14 cellular contexts compared by ENCODE assay signal in the genomic region with DNA sequence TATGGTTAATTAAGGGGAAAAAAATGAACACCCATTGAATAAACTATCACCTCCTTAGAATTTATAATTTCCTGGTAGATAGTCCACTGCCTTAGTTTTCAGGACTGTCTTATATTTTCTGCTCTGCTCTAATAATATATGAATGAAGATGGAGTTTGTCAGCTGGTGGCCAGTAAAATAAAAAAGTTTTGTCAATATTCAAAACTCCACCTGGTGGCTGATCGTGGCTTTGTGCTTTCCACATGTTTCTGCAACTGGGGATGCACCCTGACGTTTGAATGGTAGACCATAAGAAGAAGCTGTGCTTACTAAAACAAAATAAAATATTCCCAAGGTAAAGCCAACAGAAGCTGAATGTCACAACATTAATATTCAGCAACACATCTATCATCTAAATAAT.
DNase-seq lines count a peak whose midpoint lies in the region; ATAC-seq and TF ChIP-seq lines count a peak whose summit lies in the region.
"Had no signal": no experiment of that assay in that cellular context is flagged by ENCODE, and none has a peak within 500 bp of the region (broad histone marks: within the 10 kb centered on the region; RNA-seq: fewer than 3 reads in every experiment).

No MANE protein-coding gene starts in this region.

- no peak overlapping the region for H3K27ac ChIP-seq in RWPE1
- H3K27ac ChIP-seq: SK-N-MC, upper lobe of left lung had no signal

- POLR2A ChIA-PET in RWPE1 (lab: Yijun Ruan, JAX; ENCODE audit: low non-redundant PET), result no interaction called here

- H3K27ac Mint-ChIP-seq in T-helper 2 cell treated with Interferon-gamma antibody and Interleukin-4, amounts not matched to agents 5 μg/mL and 100 μg/mL, for 36 hours, result no peak overlapping the region
- H3K27ac Mint-ChIP-seq: activated CD4-positive, alpha-beta memory T cell treated with anti-CD3 and anti-CD28 coated beads for 36 hours; activated naive CD4-positive, alpha-beta T cell treated with anti-CD3 and anti-CD28 coated beads, Interleukin-2, amount 50 U/mL, for 24 hours; CD4-positive, CD25-positive, alpha-beta regulatory T cell had no signal

- peak; percentile 5 for TF ChIP-seq CTCF in HFF-Myc (IDR thresholded peaks at IDR 0.05; ENCODE audit: low read depth, low read length, missing control alignments)
- TF ChIP-seq CTCF in RWPE1 (conservative IDR thresholded peaks at IDR 0.05; ENCODE audit: low read depth), result no peak

- H3K9me3 Mint-ChIP-seq in T-helper 2 cell treated with Interferon-gamma antibody and Interleukin-4, amounts not matched to agents 5 μg/mL and 100 μg/mL, for 36 hours, result peaks cover 29% of the 10 kb centered on the region
- H3K9me3 Mint-ChIP-seq: activated naive CD4-positive, alpha-beta T cell treated with anti-CD3 and anti-CD28 coated beads, Interleukin-2, amount 50 U/mL, for 24 hours had no signal

- CTCF ChIA-PET in RWPE1 (lab: Yijun Ruan, JAX), result interaction anchor here (1.1 kb wide), 1 partner anchor 798 kb away, joined by 3 read pairs; no protein-coding TSS in a partner anchor

- ATAC-seq in GM21723 (IDR thresholded peaks at IDR 0.05; ENCODE audit: unreplicated experiment), result no peak

- DNase-seq in COR-L47 (lab: John Stamatoyannopoulos, UW), result peak; percentile 0
- DNase-seq in HFF-Myc (ENCODE audit: extremely low read depth, low read depth), result no peak
- DNase-seq in RWPE1 (ENCODE audit: low spot score), result peak; percentile 3
- DNase-seq in glomerular visceral epithelial cell (ENCODE audit: extremely low spot score), result peak; percentile 5
- DNase-seq in NK-92 (lab: John Stamatoyannopoulos, UW; ENCODE audit: unreplicated experiment), result no peak
- DNase-seq in ureter (ENCODE audit: low spot score), result no peak
- no peak for DNase-seq in T-helper 2 cell treated with Interferon-gamma antibody and Interleukin-4, amounts not matched to agents 5 μg/mL and 100 μg/mL, for 36 hours (ENCODE audit: low spot score)
- DNase-seq: activated CD4-positive, alpha-beta memory T cell treated with anti-CD3 and anti-CD28 coated beads for 36 hours; CD4-positive, CD25-positive, alpha-beta regulatory T cell; NCI-H187 treated with DMSO at 0.1 percent for 48 hours; upper lobe of left lung had no signal

- no peaks in the 10 kb centered on the region for H3K27me3 Mint-ChIP-seq in T-helper 2 cell treated with Interferon-gamma antibody and Interleukin-4, amounts not matched to agents 5 μg/mL and 100 μg/mL, for 36 hours (ENCODE audit: low read depth)
- H3K27me3 Mint-ChIP-seq: activated CD4-positive, alpha-beta memory T cell treated with anti-CD3 and anti-CD28 coated beads for 36 hours; activated naive CD4-positive, alpha-beta T cell treated with anti-CD3 and anti-CD28 coated beads, Interleukin-2, amount 50 U/mL, for 24 hours; CD4-positive, CD25-positive, alpha-beta regulatory T cell had no signal

- no peak overlapping the region for H3K4me3 Mint-ChIP-seq in T-helper 2 cell treated with Interferon-gamma antibody and Interleukin-4, amounts not matched to agents 5 μg/mL and 100 μg/mL, for 36 hours
- H3K4me3 Mint-ChIP-seq: activated CD4-positive, alpha-beta memory T cell treated with anti-CD3 and anti-CD28 coated beads for 36 hours; activated naive CD4-positive, alpha-beta T cell treated with anti-CD3 and anti-CD28 coated beads, Interleukin-2, amount 50 U/mL, for 24 hours; CD4-positive, CD25-positive, alpha-beta regulatory T cell had no signal

- no peaks in the 10 kb centered on the region for H3K36me3 Mint-ChIP-seq in T-helper 2 cell treated with Interferon-gamma antibody and Interleukin-4, amounts not matched to agents 5 μg/mL and 100 μg/mL, for 36 hours (ENCODE audit: low read depth)
- H3K36me3 Mint-ChIP-seq: activated CD4-positive, alpha-beta memory T cell treated with anti-CD3 and anti-CD28 coated beads for 36 hours; activated naive CD4-positive, alpha-beta T cell treated with anti-CD3 and anti-CD28 coated beads, Interleukin-2, amount 50 U/mL, for 24 hours; CD4-positive, CD25-positive, alpha-beta regulatory T cell had no signal

- no peaks in the 10 kb centered on the region for H3K4me1 Mint-ChIP-seq in T-helper 2 cell treated with Interferon-gamma antibody and Interleukin-4, amounts not matched to agents 5 μg/mL and 100 μg/mL, for 36 hours (ENCODE audit: low read depth)
- H3K4me1 Mint-ChIP-seq: activated naive CD4-positive, alpha-beta T cell treated with anti-CD3 and anti-CD28 coated beads, Interleukin-2, amount 50 U/mL, for 24 hours; CD4-positive, CD25-positive, alpha-beta regulatory T cell had no signal

- no peak overlapping the region for H3K4me3 ChIP-seq in HFF-Myc (replicated peaks; ENCODE audit: low read depth, low read length)
- H3K4me3 ChIP-seq: SK-N-MC, upper lobe of left lung had no signal

Comparison
In these comparisons a context has a peak if more than half of its experiments do, and no peak if none do; other contexts are left out.
1. DNase-seq: peak in COR-L47 (single experiment), RWPE1 (single experiment) and glomerular visceral epithelial cell (single experiment); none in HFF-Myc (single experiment), NK-92 (single experiment), ureter (single experiment) and T-helper 2 cell treated with Interferon-gamma antibody and Interleukin-4, amounts not matched to agents 5 μg/mL and 100 μg/mL, for 36 hours (single experiment).